In the genomic region with DNA sequence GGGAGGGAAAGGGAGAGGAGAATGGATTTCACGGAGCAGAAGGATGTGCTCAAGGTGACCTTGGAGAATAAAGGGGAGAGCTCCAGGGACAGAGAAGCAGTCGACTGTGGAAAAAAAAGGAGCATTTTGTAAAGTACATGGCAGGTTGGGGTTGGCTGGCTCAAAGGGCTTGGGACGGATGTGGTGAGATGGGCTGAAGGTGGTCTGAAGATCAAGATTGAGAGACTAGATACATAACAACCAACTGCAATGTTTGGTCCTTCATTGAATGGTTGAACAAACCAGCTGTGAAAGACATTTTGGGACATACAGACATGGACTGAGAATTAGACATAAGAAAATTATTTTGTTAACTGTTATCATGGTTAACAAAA, we compare ENCODE assay signal across 9 cellular contexts. TPM values are rescaled to one million over a fixed set of nuclear protein-coding genes. Genes with fewer than 3 reads are reported as not detected.
DNase-seq lines count a peak whose midpoint lies in the region; ATAC-seq, FAIRE-seq and TF ChIP-seq lines count a peak whose summit lies in the region.
"Had no signal": no experiment of that assay in that cellular context is flagged by ENCODE, and none has a peak within 500 bp of the region (broad histone marks: within the 10 kb centered on the region; RNA-seq: fewer than 3 reads in every experiment).

No MANE protein-coding gene starts in this region.

- peaks cover 10% of the 10 kb centered on the region for H3K36me3 Mint-ChIP-seq in activated CD4-positive, alpha-beta T cell treated with anti-CD3 and anti-CD28 coated beads, Interleukin-2, amount 10 ng/mL, durations not matched to agents 7 days and 5 days (ENCODE audit: low read depth)
- peaks cover 7% of the 10 kb centered on the region for H3K36me3 Mint-ChIP-seq in activated naive CD8-positive, alpha-beta T cell treated with anti-CD3 and anti-CD28 coated beads, Interleukin-2, amount 10 ng/mL, durations not matched to agents 7 days and 5 days

- FAIRE-seq in keratinocyte (lab: Jason Lieb, UNC), result no peak
- FAIRE-seq: colon had no signal

- POLR2A ChIA-PET in activated CD4-positive, alpha-beta T cell treated with anti-CD3 and anti-CD28 coated beads, Interleukin-2, amount 10 ng/mL, durations not matched to agents 7 days and 5 days (lab: Charles Lee), result interaction anchor here (0.5 kb wide), 1 partner anchor 1315 kb away, joined by 4 read pairs; no protein-coding TSS in a partner anchor
- POLR2A ChIA-PET in activated naive CD8-positive, alpha-beta T cell treated with anti-CD3 and anti-CD28 coated beads, Interleukin-2, amount 10 ng/mL, durations not matched to agents 7 days and 5 days (lab: Charles Lee), result interaction anchor here (0.5 to 2.9 kb wide), 15 partner anchors 8 to 459 kb away, joined by 3 to 36 read pairs (median 9); a partner anchor contains a TSS

- H3K27me3 Mint-ChIP-seq in activated CD4-positive, alpha-beta T cell treated with anti-CD3 and anti-CD28 coated beads, Interleukin-2, amount 10 ng/mL, durations not matched to agents 7 days and 5 days, result no peaks in the 10 kb centered on the region
- no peaks in the 10 kb centered on the region for H3K27me3 Mint-ChIP-seq in activated naive CD8-positive, alpha-beta T cell treated with anti-CD3 and anti-CD28 coated beads, Interleukin-2, amount 10 ng/mL, durations not matched to agents 7 days and 5 days

- peak overlapping the region; percentile 88 for H3K4me2 ChIP-seq in keratinocyte (ENCODE audit: control insufficient read depth, extremely low read depth, insufficient read depth, low read depth, low read length)

- peaks cover 34% of the 10 kb centered on the region for H3K4me1 Mint-ChIP-seq in activated CD4-positive, alpha-beta T cell treated with anti-CD3 and anti-CD28 coated beads, Interleukin-2, amount 10 ng/mL, durations not matched to agents 7 days and 5 days
- H3K4me1 Mint-ChIP-seq in activated naive CD8-positive, alpha-beta T cell treated with anti-CD3 and anti-CD28 coated beads, Interleukin-2, amount 10 ng/mL, durations not matched to agents 7 days and 5 days, result peaks cover 38% of the 10 kb centered on the region

- peaks cover 21% of the 10 kb centered on the region for H3K79me2 ChIP-seq in keratinocyte (ENCODE audit: control insufficient read depth, insufficient read depth, low read length)

- H3K4me3 ChIP-seq in keratinocyte (ENCODE audit: control insufficient read depth in 2 of 3, extremely low read depth in 1 of 3, insufficient read depth in 2 of 3, low read depth in 1 of 3, low read length in 3 of 3), result peak overlapping the region; percentile 74 to 90 (median 83)

- H3K4me3 Mint-ChIP-seq in activated CD4-positive, alpha-beta T cell treated with anti-CD3 and anti-CD28 coated beads, Interleukin-2, amount 10 ng/mL, durations not matched to agents 7 days and 5 days, result peak overlapping the region; percentile 87
- peak overlapping the region; percentile 85 for H3K4me3 Mint-ChIP-seq in activated naive CD8-positive, alpha-beta T cell treated with anti-CD3 and anti-CD28 coated beads, Interleukin-2, amount 10 ng/mL, durations not matched to agents 7 days and 5 days

- H2AFZ ChIP-seq in keratinocyte (ENCODE audit: control insufficient read depth, low read length), result peak overlapping the region; percentile 81

- TF ChIP-seq CTCF in keratinocyte (optimal IDR thresholded peaks at IDR 0.05 in 1 of 3, IDR thresholded peaks at IDR 0.05 in 1 of 3, conservative IDR thresholded peaks at IDR 0.05 in 1 of 3; ENCODE audit: extremely low read depth in 1 of 3, insufficient read depth in 2 of 3, low read length in 3 of 3), result no peak

- peak; percentile 9 for ATAC-seq in activated naive CD8-positive, alpha-beta T cell treated with anti-CD3 and anti-CD28 coated beads, Interleukin-2, amount 10 ng/mL, durations not matched to agents 7 days and 5 days (ENCODE audit: low read depth)

- H4K20me1 ChIP-seq in keratinocyte (ENCODE audit: control insufficient read depth, extremely low read depth, insufficient read depth, low read length), result no peaks in the 10 kb centered on the region

- no peaks in the 10 kb centered on the region for H3K9me3 ChIP-seq in keratinocyte (ENCODE audit: control insufficient read depth, low read depth, low read length)

- peaks cover 6 to 9% of the 10 kb centered on the region in 2 experiments for H3K36me3 ChIP-seq in keratinocyte (ENCODE audit: control insufficient read depth in 2 of 2, extremely low read depth in 1 of 2, insufficient read depth in 2 of 2, low read length in 2 of 2)

- dilution Hi-C loops in keratinocyte (cut with MboI; ENCODE audit: extremely low pct_ligation_motif_present, low sequenced_read_pairs), result no loop called here

- H3K27me3 ChIP-seq in keratinocyte (ENCODE audit: control insufficient read depth, extremely low read depth, insufficient read depth, low read length), result no peaks in the 10 kb centered on the region

- CTCF ChIA-PET in activated CD4-positive, alpha-beta T cell treated with anti-CD3 and anti-CD28 coated beads, Interleukin-2, amount 10 ng/mL, durations not matched to agents 7 days and 5 days (lab: Charles Lee), result interaction anchor here (0.9 to 2.3 kb wide), 9 partner anchors 8 to 244 kb away, joined by 3 to 22 read pairs (median 4); a partner anchor contains a TSS

- H3K9me3 Mint-ChIP-seq in activated CD4-positive, alpha-beta T cell treated with anti-CD3 and anti-CD28 coated beads, Interleukin-2, amount 10 ng/mL, durations not matched to agents 7 days and 5 days, result no peaks in the 10 kb centered on the region
- no peaks in the 10 kb centered on the region for H3K9me3 Mint-ChIP-seq in activated naive CD8-positive, alpha-beta T cell treated with anti-CD3 and anti-CD28 coated beads, Interleukin-2, amount 10 ng/mL, durations not matched to agents 7 days and 5 days

- no peak for DNase-seq in activated CD4-positive, alpha-beta T cell treated with anti-CD3 and anti-CD28 coated beads, Interleukin-2, amount 10 ng/mL, durations not matched to agents 7 days and 5 days
- no peak for DNase-seq in activated CD4-positive, alpha-beta T cell treated with anti-CD3 and anti-CD28 coated beads for 4 hours
- DNase-seq in activated naive CD8-positive, alpha-beta T cell treated with anti-CD3 and anti-CD28 coated beads, Interleukin-2, amount 10 ng/mL, durations not matched to agents 7 days and 5 days, result no peak
- no peak for DNase-seq in keratinocyte (ENCODE audit: low read depth, low spot score)
- no peak for DNase-seq in ecto neural progenitor cell (ENCODE audit: low spot score)
- DNase-seq in NCI-H1105 treated with DMSO at 0.1 percent for 48 hours (lab: John Stamatoyannopoulos, UW), result no peak
- no peak for DNase-seq in stimulated activated CD8-positive, alpha-beta memory T cell treated with anti-CD3 and anti-CD28 coated beads, Interleukin-4, amount 100 ng/mL, for 48 hours

- peaks cover 32% of the 10 kb centered on the region for H3K4me1 ChIP-seq in keratinocyte (ENCODE audit: control insufficient read depth, extremely low read depth, insufficient read depth, low read length)

- H3K9ac ChIP-seq in keratinocyte (ENCODE audit: control insufficient read depth, extremely low read depth, insufficient read depth, low read length), result peak overlapping the region; percentile 95

- H3K27ac Mint-ChIP-seq in activated CD4-positive, alpha-beta T cell treated with anti-CD3 and anti-CD28 coated beads, Interleukin-2, amount 10 ng/mL, durations not matched to agents 7 days and 5 days, result peak overlapping the region; percentile 92
- peak overlapping the region; percentile 86 for H3K27ac Mint-ChIP-seq in activated naive CD8-positive, alpha-beta T cell treated with anti-CD3 and anti-CD28 coated beads, Interleukin-2, amount 10 ng/mL, durations not matched to agents 7 days and 5 days

- H3K27ac ChIP-seq in keratinocyte (ENCODE audit: control insufficient read depth, insufficient read depth, low read length), result peak overlapping the region; percentile 96
- peak overlapping the region; percentile 98 for H3K27ac ChIP-seq in temporal lobe (ENCODE audit: low read depth, low read length)

- no peaks in the 10 kb centered on the region for H3K9me1 ChIP-seq in keratinocyte (ENCODE audit: control insufficient read depth, extremely low read depth, insufficient read depth, low read length)

RNA-seq across cellular contexts. Expression of a gene that starts 1.6 kb away (rescaled TPM):
- 100 to 1,000 TPM; 108 to 116 TPM for total RNA-seq in activated CD4-positive, alpha-beta T cell treated with anti-CD3 and anti-CD28 coated beads, Interleukin-2, amount 10 ng/mL, durations not matched to agents 7 days and 5 days
- total RNA-seq in activated naive CD8-positive, alpha-beta T cell treated with anti-CD3 and anti-CD28 coated beads, Interleukin-2, amount 10 ng/mL, durations not matched to agents 7 days and 5 days, result 100 to 1,000 TPM; 150 to 165 TPM
- 517 to 917 TPM (median 749 TPM) in 3 replicates for polyA plus RNA-seq in keratinocyte
- polyA plus RNA-seq in keratinocyte (2011; ENCODE audit: low read depth), result 290 TPM
- polyA plus RNA-seq in keratinocyte (2011; cell fraction: cytosol; rRNA removed), result 762 and 937 TPM in 2 replicates
- 747 and 954 TPM in 2 replicates for polyA plus RNA-seq in keratinocyte (2011; cell fraction: nucleus; rRNA removed)
- 609 and 814 TPM in 2 replicates for polyA plus RNA-seq in keratinocyte (2012; ENCODE audit: low replicate concordance)
- polyA minus RNA-seq in keratinocyte, result 130 to 440 TPM (median 416 TPM) in 3 replicates
- 361 TPM for polyA minus RNA-seq in keratinocyte (2011; cell fraction: cytosol; rRNA and poly(A)+ RNA removed)
- polyA minus RNA-seq in keratinocyte (2011; cell fraction: nucleus; rRNA and poly(A)+ RNA removed), result 155 and 221 TPM in 2 replicates
- 115 TPM for total RNA-seq in temporal lobe

RNA-seq across cellular contexts. Expression of a gene that starts 10.2 kb away (rescaled TPM):
- total RNA-seq in activated CD4-positive, alpha-beta T cell treated with anti-CD3 and anti-CD28 coated beads, Interleukin-2, amount 10 ng/mL, durations not matched to agents 7 days and 5 days, result 10 to 100 TPM; 23.3 to 25.8 TPM
- 10 to 100 TPM; 19.0 to 21.2 TPM for total RNA-seq in activated naive CD8-positive, alpha-beta T cell treated with anti-CD3 and anti-CD28 coated beads, Interleukin-2, amount 10 ng/mL, durations not matched to agents 7 days and 5 days
- polyA plus RNA-seq in keratinocyte, result 0.67 to 1.2 TPM (median 0.77 TPM) in 3 replicates
- not detected for polyA plus RNA-seq in keratinocyte (2011; ENCODE audit: low read depth)
- polyA plus RNA-seq in keratinocyte (2011; cell fraction: cytosol; rRNA removed), result 0.18 and 0.47 TPM in 2 replicates
- 3.4 and 5.0 TPM in 2 replicates for polyA plus RNA-seq in keratinocyte (2011; cell fraction: nucleus; rRNA removed)
- polyA plus RNA-seq in keratinocyte (2012; ENCODE audit: low replicate concordance), result 0.79 and 1.8 TPM in 2 replicates
- 1.2 to 2.9 TPM (median 2.1 TPM) in 3 replicates for polyA minus RNA-seq in keratinocyte
- not detected for polyA minus RNA-seq in keratinocyte (2011; cell fraction: cytosol; rRNA and poly(A)+ RNA removed)
- not detected in 2 replicates for polyA minus RNA-seq in keratinocyte (2011; cell fraction: nucleus; rRNA and poly(A)+ RNA removed)
- total RNA-seq in temporal lobe, result 3.0 TPM

RNA-seq across cellular contexts. Expression of a gene that starts 12.5 kb away (rescaled TPM):
- 10 to 100 TPM in 1 of 2 experiments, 1 to 10 TPM in 1; 9.7 to 10.4 TPM for total RNA-seq in activated CD4-positive, alpha-beta T cell treated with anti-CD3 and anti-CD28 coated beads, Interleukin-2, amount 10 ng/mL, durations not matched to agents 7 days and 5 days
- 10 to 100 TPM; 10.2 to 11.5 TPM for total RNA-seq in activated naive CD8-positive, alpha-beta T cell treated with anti-CD3 and anti-CD28 coated beads, Interleukin-2, amount 10 ng/mL, durations not matched to agents 7 days and 5 days
- polyA plus RNA-seq in keratinocyte, result 2.5 to 6.2 TPM (median 2.7 TPM) in 3 replicates
- polyA plus RNA-seq in keratinocyte (2011; ENCODE audit: low read depth), result 0.82 TPM
- 2.2 and 3.3 TPM in 2 replicates for polyA plus RNA-seq in keratinocyte (2011; cell fraction: cytosol; rRNA removed)
- polyA plus RNA-seq in keratinocyte (2011; cell fraction: nucleus; rRNA removed), result 1.9 and 2.4 TPM in 2 replicates
- polyA plus RNA-seq in keratinocyte (2012; ENCODE audit: low replicate concordance), result 1.2 and 9.6 TPM in 2 replicates
- 1.8 to 16.1 TPM (median 2.7 TPM) in 3 replicates for polyA minus RNA-seq in keratinocyte
- 2.1 TPM for polyA minus RNA-seq in keratinocyte (2011; cell fraction: cytosol; rRNA and poly(A)+ RNA removed)
- polyA minus RNA-seq in keratinocyte (2011; cell fraction: nucleus; rRNA and poly(A)+ RNA removed), result 0.42 and 1.8 TPM in 2 replicates
- total RNA-seq in temporal lobe, result 8.6 TPM

RNA-seq across cellular contexts. Expression of a gene that starts 14.6 kb away (rescaled TPM):
- 100 to 1,000 TPM; 164 to 181 TPM for total RNA-seq in activated CD4-positive, alpha-beta T cell treated with anti-CD3 and anti-CD28 coated beads, Interleukin-2, amount 10 ng/mL, durations not matched to agents 7 days and 5 days
- 100 to 1,000 TPM; 116 to 135 TPM for total RNA-seq in activated naive CD8-positive, alpha-beta T cell treated with anti-CD3 and anti-CD28 coated beads, Interleukin-2, amount 10 ng/mL, durations not matched to agents 7 days and 5 days
- polyA plus RNA-seq in keratinocyte, result 53.1 to 68.2 TPM (median 62.5 TPM) in 3 replicates
- polyA plus RNA-seq in keratinocyte (2011; ENCODE audit: low read depth), result 27.4 TPM
- polyA plus RNA-seq in keratinocyte (2011; cell fraction: cytosol; rRNA removed), result 47.9 and 70.6 TPM in 2 replicates
- 17.0 and 20.4 TPM in 2 replicates for polyA plus RNA-seq in keratinocyte (2011; cell fraction: nucleus; rRNA removed)
- 39.8 and 73.4 TPM in 2 replicates for polyA plus RNA-seq in keratinocyte (2012; ENCODE audit: low replicate concordance)
- 25.8 to 32.3 TPM (median 31.8 TPM) in 3 replicates for polyA minus RNA-seq in keratinocyte
- polyA minus RNA-seq in keratinocyte (2011; cell fraction: cytosol; rRNA and poly(A)+ RNA removed), result 25.7 TPM
- polyA minus RNA-seq in keratinocyte (2011; cell fraction: nucleus; rRNA and poly(A)+ RNA removed), result 5.3 and 10.4 TPM in 2 replicates
- 27.5 TPM for total RNA-seq in temporal lobe

RNA-seq across cellular contexts. Expression of a gene that starts 22.7 kb away (rescaled TPM):
- 1 to 10 TPM; 3.1 TPM for total RNA-seq in activated CD4-positive, alpha-beta T cell treated with anti-CD3 and anti-CD28 coated beads, Interleukin-2, amount 10 ng/mL, durations not matched to agents 7 days and 5 days
- 1 to 10 TPM; 4.1 to 4.2 TPM for total RNA-seq in activated naive CD8-positive, alpha-beta T cell treated with anti-CD3 and anti-CD28 coated beads, Interleukin-2, amount 10 ng/mL, durations not matched to agents 7 days and 5 days
- 0.04 to 0.19 TPM (median 0.07 TPM) in 3 replicates for polyA plus RNA-seq in keratinocyte
- 0.44 TPM for polyA plus RNA-seq in keratinocyte (2011; ENCODE audit: low read depth)
- polyA plus RNA-seq in keratinocyte (2011; cell fraction: cytosol; rRNA removed), result 0.27 TPM in 1 of 2 replicates, not detected in the other
- polyA plus RNA-seq in keratinocyte (2011; cell fraction: nucleus; rRNA removed), result 0.45 and 0.51 TPM in 2 replicates
- 0.24 and 0.95 TPM in 2 replicates for polyA plus RNA-seq in keratinocyte (2012; ENCODE audit: low replicate concordance)
- 0.20 TPM in 1 of 3 replicates, not detected in the others for polyA minus RNA-seq in keratinocyte
- not detected for polyA minus RNA-seq in keratinocyte (2011; cell fraction: cytosol; rRNA and poly(A)+ RNA removed)
- polyA minus RNA-seq in keratinocyte (2011; cell fraction: nucleus; rRNA and poly(A)+ RNA removed), result not detected in 2 replicates
- total RNA-seq in temporal lobe, result 9.1 TPM
